Comparison of ENCODE assay signal across 9 cellular contexts in the genomic region with DNA sequence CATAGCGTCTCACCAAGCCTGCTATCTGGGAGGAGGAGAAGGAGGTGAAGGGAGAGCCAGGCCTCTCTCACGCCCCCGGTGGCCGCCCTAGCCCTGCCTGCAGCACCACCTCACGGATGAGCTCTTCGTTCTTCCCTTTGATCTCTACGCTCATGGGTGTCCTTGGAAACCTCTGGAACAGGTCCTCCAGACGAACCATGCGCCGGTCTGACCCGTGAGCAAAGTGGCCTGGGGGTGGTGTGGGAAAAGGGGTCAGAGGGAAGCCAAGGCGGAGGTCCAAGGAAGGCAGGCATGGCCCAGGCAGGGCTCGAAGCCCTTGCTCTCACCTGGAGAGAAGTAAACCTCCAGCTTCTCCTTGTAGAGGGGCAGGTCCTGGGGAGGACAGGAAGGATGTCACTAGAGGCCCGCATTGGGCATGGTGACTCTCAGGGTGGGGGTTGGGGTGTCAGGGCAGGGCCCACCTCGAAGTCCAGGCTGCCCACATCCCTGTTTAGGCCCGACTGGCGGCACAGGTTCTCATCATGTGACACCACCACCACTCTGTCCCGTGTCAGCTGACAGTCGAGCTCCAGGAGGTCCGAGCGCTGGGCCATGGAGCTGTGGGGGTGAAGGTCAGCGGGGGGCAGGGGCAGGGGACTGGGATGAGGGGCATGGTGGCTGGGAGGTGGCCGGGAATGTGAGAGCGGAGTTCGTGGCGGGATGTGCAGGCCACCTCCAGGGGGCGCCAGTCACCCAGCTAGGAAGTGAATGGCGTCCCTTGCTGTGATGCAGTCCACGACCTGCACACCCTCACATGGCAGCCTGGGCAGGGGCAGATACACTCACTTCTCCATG. TPM values are rescaled to one million over a fixed set of nuclear protein-coding genes. Genes with fewer than 3 reads are reported as not detected.
DNase-seq lines count a peak whose midpoint lies in the region; ATAC-seq and TF ChIP-seq lines count a peak whose summit lies in the region.
"Had no signal": no experiment of that assay in that cellular context is flagged by ENCODE, and none has a peak within 500 bp of the region (broad histone marks: within the 10 kb centered on the region; RNA-seq: fewer than 3 reads in every experiment).

No MANE protein-coding gene starts in this region.

- H3K4me3 Mint-ChIP-seq in endodermal cell (no peak overlapping the region), nephron progenitor cell (peak overlapping the region; percentile 13)

- H3K9me3 ChIP-seq in DND-41 (ENCODE audit: insufficient read depth, low read length, severe bottlenecking) (no peaks in the 10 kb centered on the region), endodermal cell (ENCODE audit: control insufficient read depth, low read length) (no peaks in the 10 kb centered on the region), uterus (no peaks in the 10 kb centered on the region)

- intact Hi-C loops in uterus (cut with DNase I; ENCODE audit: low total_unique reads): no loop called here

- TF ChIP-seq POLR2A in uterus (IDR thresholded peaks at IDR 0.05): no peak

- H3K27me3 Mint-ChIP-seq in endodermal cell (ENCODE audit: insufficient read depth): no peaks in the 10 kb centered on the region
- H3K27me3 Mint-ChIP-seq in nephron progenitor cell (ENCODE audit: low read depth, poor library complexity): peaks cover 6% of the 10 kb centered on the region

- H3K4me3 ChIP-seq in DND-41 (ENCODE audit: low read depth in 1 of 2, low read length in 2 of 2) (no peak overlapping the region), LNCaP clone FGC (ENCODE audit: low read depth, low read length) (no peak overlapping the region), endodermal cell (ENCODE audit: low read length) (no peak overlapping the region), uterus (no peak overlapping the region)

- no peak overlapping the region for H2AFZ ChIP-seq in DND-41 (ENCODE audit: low read depth, low read length)

- H3K36me3 Mint-ChIP-seq in endodermal cell (ENCODE audit: low read depth) (peaks cover 33% of the 10 kb centered on the region), nephron progenitor cell (ENCODE audit: low read depth) (peaks cover 21% of the 10 kb centered on the region)

- no peak overlapping the region for H3K9ac ChIP-seq in DND-41 (ENCODE audit: low read depth, low read length)
- H3K9ac ChIP-seq in endodermal cell (ENCODE audit: extremely low read depth, low read length, poor library complexity, severe bottlenecking): no peak overlapping the region

- H3K36me3 ChIP-seq in DND-41 (ENCODE audit: insufficient read depth, low read length) (peaks cover 55% of the 10 kb centered on the region), endodermal cell (ENCODE audit: control insufficient read depth, insufficient read depth, low read length) (no peaks in the 10 kb centered on the region), uterus (no peaks in the 10 kb centered on the region)

- ATAC-seq in DND-41 (ENCODE audit: insufficient read depth, low read depth): peak; percentile 72

- H3K4me1 Mint-ChIP-seq in endodermal cell: no peaks in the 10 kb centered on the region
- H3K4me1 Mint-ChIP-seq in nephron progenitor cell: peaks cover 11% of the 10 kb centered on the region

- no peak overlapping the region for H3K4me2 ChIP-seq in DND-41 (ENCODE audit: insufficient read depth, low read length)

- H3K27me3 ChIP-seq in DND-41 (ENCODE audit: insufficient read depth, low read length, poor library complexity): no peaks in the 10 kb centered on the region
- H3K27me3 ChIP-seq in endodermal cell (ENCODE audit: control insufficient read depth, insufficient read depth, low read length, poor library complexity, severe bottlenecking): no peaks in the 10 kb centered on the region
- no peaks in the 10 kb centered on the region for H3K27me3 ChIP-seq in uterus

- H3K4me1 ChIP-seq in DND-41 (ENCODE audit: insufficient read depth, low read length): no peaks in the 10 kb centered on the region
- H3K4me1 ChIP-seq in endodermal cell (ENCODE audit: control insufficient read depth, insufficient read depth, low read length): no peaks in the 10 kb centered on the region
- H3K4me1 ChIP-seq in uterus: no peaks in the 10 kb centered on the region

- H3K27ac Mint-ChIP-seq in endodermal cell (peak overlapping the region; percentile 38), nephron progenitor cell (peak overlapping the region; percentile 59)

- no peaks in the 10 kb centered on the region for H4K20me1 ChIP-seq in DND-41 (ENCODE audit: insufficient read depth, low read length)

- WGBS in endodermal cell (ENCODE audit: insufficient coverage in 1 of 2, insufficient read length in 1 of 2), 2 experiments: 79 to 82% methylated on average over 12 to 28 of the region's 29 CpGs

- peak; percentile 71 for DNase-seq in DND-41
- DNase-seq in LNCaP clone FGC (ENCODE audit: low read depth): no peak
- DNase-seq in activated CD4-positive, alpha-beta T cell treated with anti-CD3 and anti-CD28 coated beads, Interleukin-2, amount 50 U/mL, for 4 hours: peak; percentile 36 to 44
- DNase-seq in endodermal cell: peak; percentile 94
- DNase-seq in nephron progenitor cell: peak; percentile 65
- peak; percentile 61 to 69 for DNase-seq in uterus
- no peak for DNase-seq in middle frontal gyrus (ENCODE audit: extremely low spot score, low spot score)
- no peak for DNase-seq in HPDE6-E6E7 (ENCODE audit: extremely low spot score)

- TF ChIP-seq CTCF in DND-41 (IDR thresholded peaks at IDR 0.05; ENCODE audit: borderline replicate concordance, extremely low read depth, low read length, poor library complexity, severe bottlenecking): peak; percentile 83
- TF ChIP-seq CTCF in LNCaP clone FGC (IDR thresholded peaks at IDR 0.05; ENCODE audit: control insufficient read depth, extremely low read depth, insufficient read depth): peak; percentile 54
- TF ChIP-seq CTCF in endodermal cell (conservative IDR thresholded peaks at IDR 0.05): peak; percentile 82
- peak; percentile 53 for TF ChIP-seq CTCF in nephron progenitor cell (IDR thresholded peaks at IDR 0.05)
- TF ChIP-seq CTCF in uterus (IDR thresholded peaks at IDR 0.05): peak; percentile 52 to 69 (median 58)

- H3K79me2 ChIP-seq in DND-41 (ENCODE audit: insufficient read depth, low read length): no peaks in the 10 kb centered on the region

- H3K9me3 Mint-ChIP-seq in endodermal cell (no peaks in the 10 kb centered on the region), nephron progenitor cell (no peaks in the 10 kb centered on the region)

- H3K27ac ChIP-seq in DND-41 (ENCODE audit: low read length) (no peak overlapping the region), endodermal cell (ENCODE audit: low read depth, low read length) (no peak overlapping the region), uterus (no peak overlapping the region)

RNA-seq across cellular contexts. Expression of a gene that starts 0.9 kb away (rescaled TPM):
- total RNA-seq in endodermal cell (1 to 10 TPM; 2.7 to 6.5 TPM), uterus (10 to 100 TPM in 1 of 4 donors, 1 to 10 TPM in 2, not detected in 1; 1.4 to 16.7 (median 2.3) TPM)
- polyA plus RNA-seq in endodermal cell (2013, experiment 1 of 2): 5.8 TPM
- 4.1 TPM for polyA plus RNA-seq in endodermal cell (2013, experiment 2 of 2)

RNA-seq across cellular contexts. Expression of a gene that starts 10.6 kb away (rescaled TPM):
- total RNA-seq in endodermal cell (10 to 100 TPM; 53.8 to 62.0 TPM), uterus (100 to 1,000 TPM in 1 of 4 donors, 10 to 100 TPM in 3; 19.9 to 143 (median 39.4) TPM)
- polyA plus RNA-seq in endodermal cell (2013, experiment 1 of 2): 72.1 TPM
- 60.5 TPM for polyA plus RNA-seq in endodermal cell (2013, experiment 2 of 2)

RNA-seq across cellular contexts. Expression of a gene that starts 16.4 kb away (rescaled TPM):
- total RNA-seq in endodermal cell (10 to 100 TPM; 42.0 to 57.2 TPM), uterus (100 to 1,000 TPM in 1 of 4 donors, 10 to 100 TPM in 2, 1 to 10 TPM in 1; 9.2 to 158 (median 36.4) TPM)
- polyA plus RNA-seq in endodermal cell (2013, experiment 1 of 2): 39.8 TPM
- polyA plus RNA-seq in endodermal cell (2013, experiment 2 of 2): 36.9 TPM

RNA-seq across cellular contexts. Expression of a gene that starts 20.7 kb away (rescaled TPM):
- total RNA-seq in endodermal cell: 1 to 10 TPM; 3.0 to 6.3 TPM
- polyA plus RNA-seq in endodermal cell (2013, experiment 1 of 2): 3.4 TPM
- 3.1 TPM for polyA plus RNA-seq in endodermal cell (2013, experiment 2 of 2)
- 1 to 10 TPM in 1 of 4 donors, under 1 TPM in 1, not detected in 2; 0.21 to 1.3 TPM for total RNA-seq in uterus
- total RNA-seq: skeletal muscle tissue had no signal

RNA-seq across cellular contexts. Expression of a gene that starts 36.6 kb away (rescaled TPM):
- total RNA-seq in endodermal cell (100 to 1,000 TPM; 150 to 151 TPM), uterus (10 to 100 TPM; 15.6 to 78.5 (median 64.5) TPM)
- polyA plus RNA-seq in endodermal cell (2013, experiment 1 of 2): 140 TPM
- polyA plus RNA-seq in endodermal cell (2013, experiment 2 of 2): 132 TPM

Comparison
In these comparisons a context has a peak if more than half of its experiments do, and no peak if none do; other contexts are left out.
1. DNase-seq: peak in DND-41 (single experiment), activated CD4-positive, alpha-beta T cell treated with anti-CD3 and anti-CD28 coated beads, Interleukin-2, amount 50 U/mL, for 4 hours (2 of 2), endodermal cell (single experiment), nephron progenitor cell (single experiment) and uterus (2 of 2); none in LNCaP clone FGC (single experiment), middle frontal gyrus (single experiment) and HPDE6-E6E7 (single experiment).
2. Peak in every context shown above with its lines, with median percentiles within 50 percentile points of each other: CTCF ChIP-seq.